In the genomic region with DNA sequence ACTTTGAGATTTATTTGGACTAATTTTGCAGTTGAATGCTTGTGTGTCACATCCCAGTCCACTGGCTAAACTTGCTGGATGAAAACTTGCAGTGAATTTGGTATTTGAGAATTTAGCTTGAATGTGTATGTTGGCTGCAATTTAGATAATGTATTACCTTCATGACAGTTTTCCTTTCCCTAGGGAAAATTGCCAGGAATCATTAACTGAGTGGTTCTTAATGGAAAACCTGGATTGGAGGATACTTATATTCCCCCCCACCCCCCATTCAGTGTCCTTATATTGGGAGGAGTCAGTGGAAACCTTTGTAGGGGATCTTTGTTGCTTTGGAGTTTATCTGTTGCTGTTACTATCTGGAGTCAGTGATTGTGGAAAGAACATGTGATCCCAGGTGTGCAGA, we compare ENCODE assay signal across 12 cellular contexts.
A peak's percentile ranks its signal among the peaks of the same experiment; 100 is the strongest.
DNase-seq lines count a peak whose midpoint lies in the region; ATAC-seq and TF ChIP-seq lines count a peak whose summit lies in the region.
"Had no signal": no experiment of that assay in that cellular context is flagged by ENCODE, and none has a peak within 500 bp of the region (broad histone marks: within the 10 kb centered on the region; RNA-seq: fewer than 3 reads in every experiment).

No MANE protein-coding gene starts in this region.

- H3K9me2 ChIP-seq in OCI-LY7 (ENCODE audit: insufficient read depth, low read length), result no peaks in the 10 kb centered on the region

- H3K9me3 Mint-ChIP-seq in endodermal cell, result peaks cover 25% of the 10 kb centered on the region

- H3K9me3 ChIP-seq in OCI-LY7 (ENCODE audit: low read length), result peaks cover 4% of the 10 kb centered on the region; the same call in 1 of the 2 replicates
- peaks cover 10% of the 10 kb centered on the region for H3K9me3 ChIP-seq in endodermal cell (ENCODE audit: control insufficient read depth, low read length)
- H3K9me3 ChIP-seq: uterus had no signal

- peaks cover 22% of the 10 kb centered on the region; the same call in 1 of the 2 replicates for H3K79me2 ChIP-seq in OCI-LY7 (ENCODE audit: insufficient read depth, low read depth, low read length)

- H3K27ac ChIP-seq in OCI-LY7 (ENCODE audit: low read depth, low read length, poor library complexity, severe bottlenecking), result no peak overlapping the region
- no peak overlapping the region for H3K27ac ChIP-seq in endodermal cell (ENCODE audit: low read depth, low read length)
- H3K27ac ChIP-seq: SK-N-MC had no signal

- no peaks in the 10 kb centered on the region for H4K20me1 ChIP-seq in OCI-LY7 (ENCODE audit: insufficient read depth, low read length)

- H3K27me3 ChIP-seq in endodermal cell (ENCODE audit: control insufficient read depth, insufficient read depth, low read length, poor library complexity, severe bottlenecking), result no peaks in the 10 kb centered on the region
- H3K27me3 ChIP-seq: uterus had no signal

- no TSS peak for BruUV-seq in OCI-LY7 (replicated peaks; lab: Mats Ljungman, UMichigan)

- H3K36me3 ChIP-seq in OCI-LY7 (ENCODE audit: insufficient read depth, low read length) (peaks cover 13% of the 10 kb centered on the region), endodermal cell (ENCODE audit: control insufficient read depth, insufficient read depth, low read length) (no peaks in the 10 kb centered on the region)
- H3K36me3 ChIP-seq: uterus had no signal

- intact Hi-C loops in OCI-LY7 (cut with micrococcal nuclease; ENCODE audit: unreplicated experiment), result no loop called here

- H3K4me1 ChIP-seq in OCI-LY7 (ENCODE audit: insufficient read depth, low read length, poor library complexity, severe bottlenecking), result peaks cover 17% of the 10 kb centered on the region
- H3K4me1 ChIP-seq in endodermal cell (ENCODE audit: control insufficient read depth, insufficient read depth, low read length), result no peaks in the 10 kb centered on the region

- POLR2A ChIA-PET in OCI-LY7 (lab: Charles Lee), result interaction anchor here (0.6 to 0.8 kb wide), 2 partner anchors 15 to 35 kb away, joined by 3 read pairs; no protein-coding TSS in a partner anchor

- CTCF ChIA-PET in OCI-LY7 (lab: Charles Lee; ENCODE audit: unreplicated experiment), result no interaction called here

- peak; percentile 1 for DNase-seq in NCI-H146 (lab: John Stamatoyannopoulos, UW)
- DNase-seq in NCI-H146 treated with DMSO at 0.1 percent for 48 hours (lab: John Stamatoyannopoulos, UW; ENCODE audit: unreplicated experiment), result no peak
- DNase-seq in OCI-LY7 (ENCODE audit: low spot score), result no peak
- DNase-seq in endodermal cell, result no peak
- peak; percentile 6 for DNase-seq in pons (ENCODE audit: low spot score)
- DNase-seq in stimulated activated CD4-positive, alpha-beta T cell treated with anti-CD3 and anti-CD28 coated beads, Interleukin-4, amount 100 ng/mL, for 1 hour, result no peak
- DNase-seq in NOMO-1 treated with dmso at 0.1 percent for 144 hours (lab: John Stamatoyannopoulos, UW; ENCODE audit: unreplicated experiment), result no peak
- DNase-seq: amygdala; stimulated activated CD4-positive, alpha-beta T cell treated with anti-CD3 and anti-CD28 coated beads, Interleukin-12 subunit alpha, Interleukin-12 subunit beta, amount 100 ng/mL, for 4 hours; uterus had no signal

- H3K27me3 Mint-ChIP-seq in endodermal cell (ENCODE audit: insufficient read depth), result peaks cover 18% of the 10 kb centered on the region

- peak overlapping the region; percentile 83; the same call in 1 of the 2 replicates for H2AFZ ChIP-seq in OCI-LY7 (ENCODE audit: low read length)

- H3K27ac Mint-ChIP-seq in endodermal cell, result no peak overlapping the region

- no peak for TF ChIP-seq CTCF in OCI-LY7 (conservative IDR thresholded peaks at IDR 0.05; ENCODE audit: low read length)
- TF ChIP-seq CTCF in endodermal cell (conservative IDR thresholded peaks at IDR 0.05), result no peak

- no peak overlapping the region for H3K9ac ChIP-seq in endodermal cell (ENCODE audit: extremely low read depth, low read length, poor library complexity, severe bottlenecking)

- peaks cover 18% of the 10 kb centered on the region for H3K4me1 Mint-ChIP-seq in endodermal cell

- peak overlapping the region; percentile 83 for H3K4me2 ChIP-seq in OCI-LY7 (ENCODE audit: low read length)

- peaks cover 10% of the 10 kb centered on the region for H3K36me3 Mint-ChIP-seq in endodermal cell (ENCODE audit: low read depth)

- peak overlapping the region; percentile 81 for H3K4me3 ChIP-seq in OCI-LY7 (ENCODE audit: low read depth, low read length, poor library complexity, severe bottlenecking)
- peak overlapping the region; percentile 86 for H3K4me3 ChIP-seq in endodermal cell (ENCODE audit: low read length)

- no peak for ATAC-seq in HG02798 (IDR thresholded peaks at IDR 0.05; ENCODE audit: poor library complexity, unreplicated experiment)

- H3K4me3 Mint-ChIP-seq in endodermal cell, result peak overlapping the region; percentile 90

Comparison
In these comparisons a context has a peak if more than half of its experiments do, and no peak if none do; other contexts are left out.
1. DNase-seq: peak in NCI-H146 (single experiment) and pons (single experiment); none in NCI-H146 treated with DMSO at 0.1 percent for 48 hours (single experiment), OCI-LY7 (single experiment), endodermal cell (single experiment), stimulated activated CD4-positive, alpha-beta T cell treated with anti-CD3 and anti-CD28 coated beads, Interleukin-4, amount 100 ng/mL, for 1 hour (single experiment) and NOMO-1 treated with dmso at 0.1 percent for 144 hours (single experiment).